Comparison of ENCODE assay signal across 19 cellular contexts in genomic region chr6:155100591-155100990, GRCh38.
"Had no signal": no experiment of that assay in that cellular context is flagged by ENCODE, and none has a peak within 500 bp of the region (broad histone marks: within the 10 kb centered on the region; RNA-seq: fewer than 3 reads in every experiment).

No MANE protein-coding gene starts in this region.

- H3K4me3 ChIP-seq: colonic mucosa, heart right ventricle, neural progenitor cell, prostate gland, tibial artery, upper lobe of left lung, uterus had no signal

- ATAC-seq: left lobe of liver; natural killer cell treated with Interleukin-12 subunit alpha and Interleukin-12 subunit beta and Interleukin-15 and Interleukin-18, amount 100 ng/mL, for 72 hours; sciatic nerve; stimulated activated effector memory CD8-positive, alpha-beta T cell treated with anti-CD3 and anti-CD28 coated beads, Interleukin-12 subunit alpha, Interleukin-12 subunit beta, amount 100 ng/mL, for 72 hours; stimulated activated naive CD8-positive, alpha-beta T cell treated with anti-CD3 and anti-CD28 coated beads, Interleukin-15, Interleukin-2, amounts not matched to agents 100 U/mL and 50 U/mL, for 24 hours had no signal

- H3K27ac Mint-ChIP-seq: neural progenitor cell; stimulated activated effector memory CD8-positive, alpha-beta T cell treated with anti-CD3 and anti-CD28 coated beads, Interleukin-12 subunit alpha, Interleukin-12 subunit beta, amount 100 ng/mL, for 72 hours had no signal

- H3K36me3 Mint-ChIP-seq: stimulated activated effector memory CD8-positive, alpha-beta T cell treated with anti-CD3 and anti-CD28 coated beads, Interleukin-12 subunit alpha, Interleukin-12 subunit beta, amount 100 ng/mL, for 72 hours had no signal

- H3K27ac ChIP-seq: colonic mucosa, heart right ventricle, neural progenitor cell, parathyroid adenoma, prostate gland, tibial artery, upper lobe of left lung, uterus had no signal

- DNase-seq: colonic mucosa; foreskin melanocyte; kidney glomerular epithelial cell; mammary epithelial cell; occipital lobe; stimulated activated CD4-positive, alpha-beta T cell treated with anti-CD3 and anti-CD28 coated beads, Interleukin-4, amount 100 ng/mL, for 1 hour; stimulated activated CD8-positive, alpha-beta memory T cell treated with anti-CD3 and anti-CD28 coated beads, Interleukin-4, amount 100 ng/mL, for 48 hours; stimulated activated naive CD8-positive, alpha-beta T cell treated with anti-CD3 and anti-CD28 coated beads, Interleukin-15, Interleukin-2, amounts not matched to agents 100 U/mL and 50 U/mL, for 24 hours; tibial artery; uterus had no signal

- H3K9ac ChIP-seq: neural progenitor cell, parathyroid adenoma had no signal

- H3K4me3 Mint-ChIP-seq: natural killer cell treated with Interleukin-12 subunit alpha and Interleukin-12 subunit beta and Interleukin-15 and Interleukin-18, amount 100 ng/mL, for 72 hours; neural progenitor cell; stimulated activated effector memory CD8-positive, alpha-beta T cell treated with anti-CD3 and anti-CD28 coated beads, Interleukin-12 subunit alpha, Interleukin-12 subunit beta, amount 100 ng/mL, for 72 hours had no signal

- H3K9me3 ChIP-seq: colonic mucosa, prostate gland, tibial artery, upper lobe of left lung, uterus had no signal

- H3K36me3 ChIP-seq: colonic mucosa, heart right ventricle, neural progenitor cell, prostate gland, tibial artery, upper lobe of left lung, uterus had no signal

- H3K4me1 ChIP-seq: colonic mucosa, heart right ventricle, neural progenitor cell, parathyroid adenoma, prostate gland, upper lobe of left lung, uterus had no signal

- H3K27me3 ChIP-seq: colonic mucosa, heart right ventricle, neural progenitor cell, tibial artery, upper lobe of left lung, uterus had no signal

- H3K9me3 Mint-ChIP-seq: natural killer cell treated with Interleukin-12 subunit alpha and Interleukin-12 subunit beta and Interleukin-15 and Interleukin-18, amount 100 ng/mL, for 72 hours; stimulated activated effector memory CD8-positive, alpha-beta T cell treated with anti-CD3 and anti-CD28 coated beads, Interleukin-12 subunit alpha, Interleukin-12 subunit beta, amount 100 ng/mL, for 72 hours had no signal
